ENCODE assay signal across 1 cellular context in genomic region chr1:24414884-24415333, GRCh38.
TF ChIP-seq lines count a peak whose summit lies in the region.

No MANE protein-coding gene starts in this region.

TF ChIP-seq in K562, 482 proteins besides CTCF, POLR2A, EP300 and RAD21 (continued from another document):
- TF ChIP-seq CHD7 (IDR thresholded peaks at IDR 0.05; ENCODE audit: low read depth, low read length) (no peak), ZFP91 (CRISPR knock-in tag; IDR thresholded peaks at IDR 0.05) (peak; percentile 47; the same call in 1 of the 2 replicates), GATAD2A (IDR thresholded peaks at IDR 0.05) (no peak), NONO (IDR thresholded peaks at IDR 0.05; ENCODE audit: low read depth in 2 of 2, low read length in 1 of 2) (no peak), ID3 (CRISPR knock-in tag; IDR thresholded peaks at IDR 0.05) (no peak), ID3 (tag; IDR thresholded peaks at IDR 0.05) (0 out of 2 replicates have a peak, but pooled peaks have one; percentile 46), MBD1 (CRISPR knock-in tag; IDR thresholded peaks at IDR 0.05) (peak; percentile 91; the same call in 1 of the 2 replicates), THRAP3 (IDR thresholded peaks at IDR 0.05; ENCODE audit: borderline replicate concordance) (0 out of 2 replicates have a peak, but pooled peaks have one; percentile 38), TEAD4 (IDR thresholded peaks at IDR 0.05; ENCODE audit: low read length) (no peak), TEAD4 (CRISPR knock-in tag; IDR thresholded peaks at IDR 0.05; ENCODE audit: borderline replicate concordance) (0 out of 2 replicates have a peak, but pooled peaks have one; percentile 40), ILF3 (IDR thresholded peaks at IDR 0.05; ENCODE audit: borderline replicate concordance) (no peak), CBFB (CRISPR knock-in tag; IDR thresholded peaks at IDR 0.05) (0 out of 2 replicates have a peak, but pooled peaks have one; percentile 39), UBTF (IDR thresholded peaks at IDR 0.05; ENCODE audit: borderline replicate concordance in 1 of 2, low read depth in 2 of 2, low read length in 2 of 2) (0 out of 4 replicates have a peak, but pooled peaks of 1 of the 2 experiments have one; percentile 4)
